Comparison of ENCODE assay signal across 19 cellular contexts in genomic region chr21:45440736-45441350, GRCh38. TPM values are rescaled to one million over a fixed set of nuclear protein-coding genes. Genes with fewer than 3 reads are reported as not detected.
DNase-seq lines count a peak whose midpoint lies in the region; ATAC-seq and TF ChIP-seq lines count a peak whose summit lies in the region.
"Had no signal": no experiment of that assay in that cellular context is flagged by ENCODE, and none has a peak within 500 bp of the region (broad histone marks: within the 10 kb centered on the region; RNA-seq: fewer than 3 reads in every experiment).

No MANE protein-coding gene starts in this region.

- TF ChIP-seq CTCF in left ventricle myocardium inferior (IDR thresholded peaks at IDR 0.05; ENCODE audit: borderline replicate concordance) (no peak), osteoblast (IDR thresholded peaks at IDR 0.05; ENCODE audit: extremely low read depth, low read depth, low read length) (no peak)

- no peak overlapping the region for H2AFZ ChIP-seq in osteoblast (ENCODE audit: low read length)

- no peak for ATAC-seq in Right ventricle myocardium superior (ENCODE audit: poor library complexity)
- ATAC-seq in right cardiac atrium, result no peak
- no peak for ATAC-seq in HG03354 (IDR thresholded peaks at IDR 0.05; ENCODE audit: poor library complexity, severe bottlenecking, unreplicated experiment)
- ATAC-seq: K562 had no signal

- no peaks in the 10 kb centered on the region for H3K27me3 ChIP-seq in left ventricle myocardium inferior (ENCODE audit: low read depth)
- no peaks in the 10 kb centered on the region for H3K27me3 ChIP-seq in right cardiac atrium (ENCODE audit: control insufficient read depth, insufficient read depth)
- H3K27me3 ChIP-seq in osteoblast (ENCODE audit: insufficient read depth, low read length), result no peaks in the 10 kb centered on the region

- H3K79me2 ChIP-seq in osteoblast (ENCODE audit: insufficient read depth, low read length), result no peaks in the 10 kb centered on the region

- no peaks in the 10 kb centered on the region for H3K9me3 ChIP-seq in left ventricle myocardium inferior (replicated peaks)
- H3K9me3 ChIP-seq in right cardiac atrium (ENCODE audit: control insufficient read depth, low read length), result no peaks in the 10 kb centered on the region
- H3K9me3 ChIP-seq in osteoblast (ENCODE audit: low read depth, low read length), result no peaks in the 10 kb centered on the region

- DNase-seq in Right ventricle myocardium superior (peak; percentile 30), left ventricle myocardium inferior (no peak), right cardiac atrium (peak; percentile 22 to 54 (median 37)), osteoblast (ENCODE audit: insufficient read length, low spot score, missing footprints) (peak; percentile 82), germinal center (ENCODE audit: low spot score) (no peak), NCI-H1048 (lab: John Stamatoyannopoulos, UW) (no peak)
- DNase-seq: BE2C; CD4-positive, CD25-positive, alpha-beta regulatory T cell; COR-L47; DMS 273 treated with DMSO at 0.1 percent for 48 hours; GOT3; NCI-H1105; NCI-H2081 treated with DMSO at 0.1 percent for 48 hours; NCI-H446 treated with DMSO at 0.1 percent for 48 hours; NCI-H69; NK-92 treated with Interleukin-12 subunit alpha and Interleukin-12 subunit beta, amount 100 ng/mL, for 24 hours; SHP77 treated with DMSO at 0.1 percent for 48 hours had no signal

- H3K27ac ChIP-seq in left ventricle myocardium inferior (replicated peaks) (no peak overlapping the region), right cardiac atrium (ENCODE audit: low read length) (no peak overlapping the region), osteoblast (ENCODE audit: low read depth, low read length) (no peak overlapping the region)

- 93% methylated on average over 22 of the region's 22 CpGs for WGBS in right cardiac atrium

- H4K20me1 ChIP-seq in osteoblast (ENCODE audit: insufficient read depth, low read length), result no peaks in the 10 kb centered on the region

- H3K4me1 ChIP-seq in left ventricle myocardium inferior (peaks cover 24% of the 10 kb centered on the region), right cardiac atrium (ENCODE audit: control insufficient read depth, insufficient read depth, low read length) (peaks cover under 1% of the 10 kb centered on the region), osteoblast (ENCODE audit: insufficient read depth, low read length) (peaks cover 6% of the 10 kb centered on the region)

- H3K4me2 ChIP-seq in osteoblast (ENCODE audit: insufficient read depth, low read length), result no peak overlapping the region

- H3K36me3 ChIP-seq in left ventricle myocardium inferior, result no peaks in the 10 kb centered on the region
- no peaks in the 10 kb centered on the region for H3K36me3 ChIP-seq in osteoblast (ENCODE audit: insufficient read depth, low read length)
- H3K36me3 ChIP-seq: BE2C had no signal

- intact Hi-C loops in Right ventricle myocardium superior (cut with DNase I) (no loop called here), left ventricle myocardium inferior (cut with micrococcal nuclease) (no loop called here), right cardiac atrium (cut with DNase I) (loop anchor here in 1 of 4 donors (5.0 kb wide), 1 partner anchor 149 kb away; no protein-coding TSS in a partner anchor)

- H3K4me3 ChIP-seq in left ventricle myocardium inferior, result no peak overlapping the region
- no peak overlapping the region for H3K4me3 ChIP-seq in right cardiac atrium (ENCODE audit: low read length)
- no peak overlapping the region for H3K4me3 ChIP-seq in osteoblast (ENCODE audit: insufficient read depth, low read length)
- H3K4me3 ChIP-seq: K562 had no signal

RNA-seq across cellular contexts. Expression of gene COL18A1, which starts 35.9 kb away (rescaled TPM):
- total RNA-seq in Right ventricle myocardium superior (44.2 TPM), left ventricle myocardium inferior (66.5 TPM), right cardiac atrium (100 to 1,000 TPM in 1 of 4 donors, 10 to 100 TPM in 3; 63.5 to 134 (median 84.6) TPM), osteoblast (8.3 and 8.8 TPM in 2 replicates)
- 52.3 TPM for polyA plus RNA-seq in right cardiac atrium

Comparison
In these comparisons a context has a peak if more than half of its experiments do, and no peak if none do; other contexts are left out.
1. DNase-seq: peak in Right ventricle myocardium superior (single experiment), right cardiac atrium (3 of 3) and osteoblast (single experiment); none in left ventricle myocardium inferior (single experiment), germinal center (single experiment) and NCI-H1048 (single experiment).